In genomic region chr6:158038291-158039177, GRCh38 we compare ENCODE assay signal across 1 cellular context.
TF ChIP-seq lines count a peak whose summit lies in the region.

No MANE protein-coding gene starts in this region.

TF ChIP-seq in HepG2, 621 proteins besides CTCF, POLR2A, EP300 and RAD21 (continued from another document and continues in another):
- TF ChIP-seq ZNF597 (CRISPR knock-in tag; IDR thresholded peaks at IDR 0.05) = no peak
- TF ChIP-seq ZNF773 (CRISPR knock-in tag; IDR thresholded peaks at IDR 0.05; ENCODE audit: borderline replicate concordance) = no peak
- no peak for TF ChIP-seq HIVEP1 (CRISPR knock-in tag; IDR thresholded peaks at IDR 0.05)
- no peak for TF ChIP-seq ZBTB40 (IDR thresholded peaks at IDR 0.05)
- TF ChIP-seq ZBTB40 (CRISPR knock-in tag; IDR thresholded peaks at IDR 0.05) = no peak
- TF ChIP-seq JARID2 (CRISPR knock-in tag; IDR thresholded peaks at IDR 0.05; ENCODE audit: insufficient replicate concordance) = no peak
- TF ChIP-seq ZNF138 (CRISPR knock-in tag; IDR thresholded peaks at IDR 0.05; ENCODE audit: low read depth) = no peak
- TF ChIP-seq NONO (IDR thresholded peaks at IDR 0.05) = no peak
- peak; percentile 57 for TF ChIP-seq NONO (CRISPR knock-in tag; conservative IDR thresholded peaks at IDR 0.05)
- TF ChIP-seq ZBTB7A (CRISPR knock-in tag; IDR thresholded peaks at IDR 0.05) = no peak
- TF ChIP-seq CBFB (CRISPR knock-in tag; IDR thresholded peaks at IDR 0.05) = no peak
- no peak for TF ChIP-seq GTF3A (CRISPR knock-in tag; conservative IDR thresholded peaks at IDR 0.05)
- no peak for TF ChIP-seq HNRNPUL1 (IDR thresholded peaks at IDR 0.05; ENCODE audit: low read depth, low read length)
- TF ChIP-seq ZNF788 (CRISPR knock-in tag; IDR thresholded peaks at IDR 0.05; ENCODE audit: borderline replicate concordance) = 0 out of 2 replicates have a peak, but pooled peaks have one; percentile 41
- no peak for TF ChIP-seq AFF4 (CRISPR knock-in tag; IDR thresholded peaks at IDR 0.05)
- no peak for TF ChIP-seq MED1 (CRISPR knock-in tag; IDR thresholded peaks at IDR 0.05)
- TF ChIP-seq E2F1 (CRISPR knock-in tag; IDR thresholded peaks at IDR 0.05) = no peak
- TF ChIP-seq BHLHE40 (IDR thresholded peaks at IDR 0.05; ENCODE audit: low read length) = no peak
- TF ChIP-seq ZNF124 (CRISPR knock-in tag; IDR thresholded peaks at IDR 0.05) = no peak
- 0 out of 2 replicates have a peak, but pooled peaks have one; percentile 30 for TF ChIP-seq HOXA7 (CRISPR knock-in tag; IDR thresholded peaks at IDR 0.05)
- TF ChIP-seq KDM1A (CRISPR knock-in tag; IDR thresholded peaks at IDR 0.05) = no peak
- no peak for TF ChIP-seq ZMAT5 (CRISPR knock-in tag; IDR thresholded peaks at IDR 0.05; ENCODE audit: borderline replicate concordance, low read depth)
- TF ChIP-seq ZNF326 (CRISPR knock-in tag; IDR thresholded peaks at IDR 0.05; ENCODE audit: borderline replicate concordance) = no peak
- no peak for TF ChIP-seq IRX3 (CRISPR knock-in tag; IDR thresholded peaks at IDR 0.05; ENCODE audit: borderline replicate concordance, low read depth)
- no peak for TF ChIP-seq ZFP36L2 (CRISPR knock-in tag; IDR thresholded peaks at IDR 0.05)
- TF ChIP-seq SMAD1 (CRISPR knock-in tag; IDR thresholded peaks at IDR 0.05; ENCODE audit: borderline replicate concordance, low read depth) = no peak
- TF ChIP-seq ZSCAN22 (CRISPR knock-in tag; IDR thresholded peaks at IDR 0.05) = no peak
- no peak for TF ChIP-seq ZBTB14 (CRISPR knock-in tag; IDR thresholded peaks at IDR 0.05)
- peak; percentile 41; the same call in 1 of the 2 replicates for TF ChIP-seq ZNF687 (CRISPR knock-in tag; IDR thresholded peaks at IDR 0.05)
- no peak for TF ChIP-seq NKX3-1 (CRISPR knock-in tag; IDR thresholded peaks at IDR 0.05)
- TF ChIP-seq ZNF317 (CRISPR knock-in tag; IDR thresholded peaks at IDR 0.05) = no peak
- TF ChIP-seq ZSCAN9 (CRISPR knock-in tag; IDR thresholded peaks at IDR 0.05; ENCODE audit: borderline replicate concordance) = no peak
- no peak for TF ChIP-seq MAFF (IDR thresholded peaks at IDR 0.05; ENCODE audit: low read depth, low read length)
- no peak for TF ChIP-seq YEATS2 (CRISPR knock-in tag; IDR thresholded peaks at IDR 0.05; ENCODE audit: borderline replicate concordance)
- no peak for TF ChIP-seq NR2F1 (CRISPR knock-in tag; IDR thresholded peaks at IDR 0.05)
- TF ChIP-seq TIGD3 (CRISPR knock-in tag; IDR thresholded peaks at IDR 0.05; ENCODE audit: borderline replicate concordance) = no peak
- no peak for TF ChIP-seq SP4 (CRISPR knock-in tag; IDR thresholded peaks at IDR 0.05)
- no peak for TF ChIP-seq KDM2A (CRISPR knock-in tag; IDR thresholded peaks at IDR 0.05; ENCODE audit: borderline replicate concordance, low read depth)
- TF ChIP-seq ZNF709 (CRISPR knock-in tag; IDR thresholded peaks at IDR 0.05) = no peak
- TF ChIP-seq ELF4 (CRISPR knock-in tag; IDR thresholded peaks at IDR 0.05; ENCODE audit: borderline replicate concordance) = no peak
- TF ChIP-seq TP53 (CRISPR knock-in tag; conservative IDR thresholded peaks at IDR 0.05) = no peak
- no peak for TF ChIP-seq ZNF550 (CRISPR knock-in tag; IDR thresholded peaks at IDR 0.05; ENCODE audit: borderline replicate concordance)
- TF ChIP-seq ZNF329 (CRISPR knock-in tag; IDR thresholded peaks at IDR 0.05; ENCODE audit: low read depth) = no peak
- TF ChIP-seq EEA1 (CRISPR knock-in tag; IDR thresholded peaks at IDR 0.05; ENCODE audit: borderline replicate concordance) = no peak
